In the genomic region with DNA sequence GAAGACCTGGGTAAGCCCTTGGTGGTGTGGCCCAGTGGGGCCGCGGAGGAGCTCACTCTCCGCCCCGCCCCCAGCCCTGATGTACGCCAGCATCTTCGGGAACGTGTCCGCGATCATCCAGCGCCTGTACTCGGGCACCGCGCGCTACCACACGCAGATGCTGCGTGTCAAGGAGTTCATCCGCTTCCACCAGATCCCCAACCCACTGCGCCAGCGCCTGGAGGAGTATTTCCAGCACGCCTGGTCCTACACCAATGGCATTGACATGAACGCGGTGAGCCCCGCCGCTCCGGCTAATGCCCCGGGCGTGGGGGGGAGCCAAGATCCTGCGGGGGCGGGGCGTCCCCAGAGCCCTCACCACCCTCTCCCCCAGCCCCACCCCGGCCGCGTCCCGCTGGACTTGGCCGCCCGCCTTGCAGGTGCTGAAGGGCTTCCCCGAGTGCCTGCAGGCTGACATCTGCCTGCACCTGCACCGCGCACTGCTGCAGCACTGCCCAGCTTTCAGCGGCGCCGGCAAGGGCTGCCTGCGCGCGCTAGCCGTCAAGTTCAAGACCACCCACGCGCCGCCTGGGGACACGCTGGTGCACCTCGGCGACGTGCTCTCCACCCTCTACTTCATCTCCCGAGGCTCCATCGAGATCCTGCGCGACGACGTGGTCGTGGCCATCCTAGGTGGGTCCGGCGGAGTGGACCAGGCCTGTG, we compare ENCODE assay signal across 9 cellular contexts. TPM values are rescaled to one million over a fixed set of nuclear protein-coding genes. Genes with fewer than 3 reads are reported as not detected.
DNase-seq lines count a peak whose midpoint lies in the region; ATAC-seq and TF ChIP-seq lines count a peak whose summit lies in the region.
"Had no signal": no experiment of that assay in that cellular context is flagged by ENCODE, and none has a peak within 500 bp of the region (broad histone marks: within the 10 kb centered on the region; RNA-seq: fewer than 3 reads in every experiment).

No MANE protein-coding gene starts in this region.

- H3K36me3 ChIP-seq in HUES48 (ENCODE audit: control insufficient read depth, insufficient read depth, low read length) = no peaks in the 10 kb centered on the region
- no peaks in the 10 kb centered on the region for H3K36me3 ChIP-seq in transverse colon

- TF ChIP-seq EP300 in transverse colon (IDR thresholded peaks at IDR 0.05; ENCODE audit: low read depth) = no peak

- H3K27ac ChIP-seq in HUES48 (ENCODE audit: low read depth, low read length) (no peak overlapping the region), transverse colon (no peak overlapping the region)
- H3K27ac ChIP-seq: SK-N-MC had no signal

- H3K27me3 ChIP-seq in HUES48 (ENCODE audit: control insufficient read depth, insufficient read depth, low read length) (peaks cover 21% of the 10 kb centered on the region), transverse colon (peaks cover 34% of the 10 kb centered on the region)

- H3K9ac ChIP-seq in HUES48 (ENCODE audit: low read depth, low read length) = no peak overlapping the region

- in situ Hi-C loops in transverse colon (cut with MboI; ENCODE audit: low pct_ligation_motif_present in 1 of 4, low pct_unique_long_range_greater_than_20kb in 1 of 4, low sequenced_read_pairs in 3 of 4) = no loop called here

- H3K9me3 Mint-ChIP-seq in activated naive CD8-positive, alpha-beta T cell (ENCODE audit: low read depth) = no peaks in the 10 kb centered on the region

- TF ChIP-seq CTCF in AG10803 (conservative IDR thresholded peaks at IDR 0.05; ENCODE audit: low read length) (no peak), transverse colon (IDR thresholded peaks at IDR 0.05) (no peak)

- H3K4me1 Mint-ChIP-seq in activated naive CD8-positive, alpha-beta T cell (ENCODE audit: low read depth) = peaks cover 7% of the 10 kb centered on the region

- no peak for ATAC-seq in GM21360 (IDR thresholded peaks at IDR 0.05; ENCODE audit: unreplicated experiment)

- peaks cover 17% of the 10 kb centered on the region for H3K27me3 Mint-ChIP-seq in activated naive CD8-positive, alpha-beta T cell

- H3K9me3 ChIP-seq in HUES48 (ENCODE audit: control insufficient read depth, insufficient read depth, low read length) (no peaks in the 10 kb centered on the region), transverse colon (no peaks in the 10 kb centered on the region)

- peak overlapping the region; percentile 63 for H3K4me3 Mint-ChIP-seq in activated naive CD8-positive, alpha-beta T cell

- WGBS in transverse colon (ENCODE audit: low coverage in 1 of 2), 2 donors = 7% methylated on average over 40 of the region's 62 CpGs; no CpG with 5 or more reads in 1 of the 2 donors

- H3K27ac Mint-ChIP-seq in activated naive CD8-positive, alpha-beta T cell = no peak overlapping the region

- H3K36me3 Mint-ChIP-seq in activated naive CD8-positive, alpha-beta T cell = no peaks in the 10 kb centered on the region

- TF ChIP-seq POLR2A in transverse colon (IDR thresholded peaks at IDR 0.05) = no peak

- peak; percentile 4 for DNase-seq in AG10803 (ENCODE audit: low read depth)
- peak; percentile 89 for DNase-seq in mesenteric fat pad (ENCODE audit: low spot score)
- no peak for DNase-seq in transverse colon
- DNase-seq in NCI-H1092 (lab: John Stamatoyannopoulos, UW) = no peak
- no peak for DNase-seq in activated CD4-positive, CD25-positive, alpha-beta regulatory T cell (lab: John Stamatoyannopoulos, UW)

- intact Hi-C loops in transverse colon (cut with DNase I; ENCODE audit: low total_unique reads) = loop anchor here (10.0 kb wide), 1 partner anchor 93 kb away; a partner anchor contains a TSS

- H3K4me1 ChIP-seq in HUES48 (ENCODE audit: control insufficient read depth, insufficient read depth, low read length) (no peaks in the 10 kb centered on the region), transverse colon (peaks cover 6 to 10% (median 8%) of the 10 kb centered on the region in 4 donors)

- H3K4me3 ChIP-seq in AG10803 (ENCODE audit: low read length) (no peak overlapping the region), HUES48 (ENCODE audit: low read depth, low read length) (peak overlapping the region; percentile 48), transverse colon (peak overlapping the region in 2 of 4 donors; percentile 9 to 26)
- H3K4me3 ChIP-seq: SK-N-MC had no signal

RNA-seq across cellular contexts. Expression of a gene that starts 12.1 kb away (rescaled TPM):
- total RNA-seq in mesenteric fat pad (49.6 TPM), transverse colon (10 to 100 TPM; 29.2 to 42.9 (median 41.9) TPM)

RNA-seq across cellular contexts. Expression of a gene that starts 15.0 kb away (rescaled TPM):
- total RNA-seq in mesenteric fat pad (not detected), transverse colon (under 1 TPM in 2 of 4 donors, not detected in 2; 0.48 to 0.96 TPM)

Comparison
In these comparisons a context has a peak if more than half of its experiments do, and no peak if none do; other contexts are left out.
1. DNase-seq: peak in AG10803 (single experiment) and mesenteric fat pad (single experiment); none in transverse colon (single experiment), NCI-H1092 (single experiment) and activated CD4-positive, CD25-positive, alpha-beta regulatory T cell (0 of 4).